9 cellular contexts compared by ENCODE assay signal in genomic region chr10:110426294-110427153, GRCh38.
DNase-seq lines count a peak whose midpoint lies in the region; ATAC-seq and TF ChIP-seq lines count a peak whose summit lies in the region.
"Had no signal": no experiment of that assay in that cellular context is flagged by ENCODE, and none has a peak within 500 bp of the region (broad histone marks: within the 10 kb centered on the region; RNA-seq: fewer than 3 reads in every experiment).

No MANE protein-coding gene starts in this region.

- H3T11ph ChIP-seq in H9 (ENCODE audit: low read length): no peak overlapping the region

- H3K79me2 ChIP-seq in osteoblast (ENCODE audit: insufficient read depth, low read length): no peaks in the 10 kb centered on the region
- no peaks in the 10 kb centered on the region for H3K79me2 ChIP-seq in H9 (ENCODE audit: insufficient read depth, low read length)

- no peak overlapping the region for H2BK12ac ChIP-seq in H9 (ENCODE audit: insufficient read length, low read depth, low read length)

- no peak overlapping the region for H2AK5ac ChIP-seq in H9 (ENCODE audit: insufficient read length, low read length)

- peak overlapping the region; percentile 17 for H3K4me3 ChIP-seq in osteoblast (ENCODE audit: insufficient read depth, low read length)
- H3K4me3 ChIP-seq: SK-N-MC had no signal

- H3K56ac ChIP-seq in H9 (ENCODE audit: insufficient read length, low read depth, low read length): no peak overlapping the region

- H2BK20ac ChIP-seq in H9 (ENCODE audit: low read depth, low read length, poor library complexity, severe bottlenecking): no peak overlapping the region

- peaks cover 26% of the 10 kb centered on the region for H3K4me1 ChIP-seq in osteoblast (ENCODE audit: insufficient read depth, low read length)
- peaks cover 2% of the 10 kb centered on the region; the same call in 1 of the 2 replicates for H3K4me1 ChIP-seq in H9 (ENCODE audit: insufficient read depth, low read length)

- peak overlapping the region; percentile 95 for H3K27ac ChIP-seq in osteoblast (ENCODE audit: low read depth, low read length)
- H3K27ac ChIP-seq in H9 (ENCODE audit: insufficient read length, low read depth, low read length): no peak overlapping the region
- H3K27ac ChIP-seq: SK-N-MC had no signal

- no peak overlapping the region for H3K4ac ChIP-seq in H9 (ENCODE audit: low read depth, low read length)

- H3K23me2 ChIP-seq in H9 (ENCODE audit: insufficient read length, low read depth, low read length, poor library complexity, severe bottlenecking): no peaks in the 10 kb centered on the region

- no peak overlapping the region for H4K91ac ChIP-seq in H9 (ENCODE audit: insufficient read length, low read depth, low read length)

- H3K4me1 Mint-ChIP-seq in naive thymus-derived CD8-positive, alpha-beta T cell: peaks cover 0 to 34% (median under 1%) of the 10 kb centered on the region in 4 donors
- peaks cover 18 to 25% of the 10 kb centered on the region in 2 experiments for H3K4me1 Mint-ChIP-seq in H9
- peaks cover 13 to 24% of the 10 kb centered on the region in 2 donors for H3K4me1 Mint-ChIP-seq in effector memory CD8-positive, alpha-beta T cell (ENCODE audit: low read depth in 2 of 2)

- H4K20me1 ChIP-seq in osteoblast (ENCODE audit: insufficient read depth, low read length) (no peaks in the 10 kb centered on the region), H9 (ENCODE audit: control insufficient read depth, insufficient read depth, insufficient read length) (no peaks in the 10 kb centered on the region)

- no CpG with 5 or more reads among the region's 12 CpGs for WGBS in H9 (ENCODE audit: extremely low coverage, insufficient read length, low lambda C conversion rate)

- H2AFZ ChIP-seq in osteoblast (ENCODE audit: low read length) (peak overlapping the region; percentile 7), H9 (ENCODE audit: low read length) (no peak overlapping the region)

- no peak overlapping the region for H3K23ac ChIP-seq in H9 (ENCODE audit: insufficient read length, low read depth, low read length)

- H3K18ac ChIP-seq in H9 (ENCODE audit: insufficient read length, low read depth, low read length): no peak overlapping the region

- H3K14ac ChIP-seq in H9 (ENCODE audit: insufficient read depth, low read length): no peak overlapping the region

- DNase-seq in ELR (ENCODE audit: low read depth) (peak; percentile 37), NCI-H146 treated with DMSO at 0.1 percent for 48 hours (lab: John Stamatoyannopoulos, UW; ENCODE audit: unreplicated experiment) (peak; percentile 3), dedifferentiated amniotic fluid mesenchymal stem cell (ENCODE audit: extremely low spot score) (peak; percentile 77), osteoblast (ENCODE audit: insufficient read length, low spot score, missing footprints) (peak; percentile 92), foreskin melanocyte (no peak), H9 (no peak)
- DNase-seq in naive thymus-derived CD8-positive, alpha-beta T cell: no peak
- no peak for DNase-seq in effector memory CD8-positive, alpha-beta T cell

- no peak overlapping the region for H2BK15ac ChIP-seq in H9 (ENCODE audit: low read depth, low read length)

- no peak for ATAC-seq in naive thymus-derived CD8-positive, alpha-beta T cell
- no peak for ATAC-seq in effector memory CD8-positive, alpha-beta T cell (replicated peaks)

- no peak overlapping the region for H3K27ac Mint-ChIP-seq in naive thymus-derived CD8-positive, alpha-beta T cell
- peak overlapping the region in 1 of 3 experiments; percentile 77; a peak in 1 of 7 replicates for H3K27ac Mint-ChIP-seq in H9
- H3K27ac Mint-ChIP-seq in effector memory CD8-positive, alpha-beta T cell: peak overlapping the region in 1 of 2 donors; percentile 49

- no peaks in the 10 kb centered on the region for H3K36me3 ChIP-seq in osteoblast (ENCODE audit: insufficient read depth, low read length)

- H3K4me2 ChIP-seq in osteoblast (ENCODE audit: insufficient read depth, low read length) (peak overlapping the region; percentile 66), H9 (ENCODE audit: insufficient read depth, insufficient read length, low read length) (no peak overlapping the region)

- H4K5ac ChIP-seq in H9 (ENCODE audit: insufficient read length, low read depth, low read length): no peak overlapping the region

- H2BK5ac ChIP-seq in H9 (ENCODE audit: insufficient read length, low read length): no peak overlapping the region

- H3K9ac ChIP-seq in H9 (ENCODE audit: extremely low read depth, insufficient read length, low read length): no peak overlapping the region

- POLR2A ChIA-PET in naive thymus-derived CD8-positive, alpha-beta T cell (lab: Charles Lee): no interaction called here

- H3K4me3 Mint-ChIP-seq in naive thymus-derived CD8-positive, alpha-beta T cell: no peak overlapping the region
- H3K4me3 Mint-ChIP-seq in H9: no peak overlapping the region
- H3K4me3 Mint-ChIP-seq in effector memory CD8-positive, alpha-beta T cell: no peak overlapping the region

- H3K27me3 ChIP-seq in osteoblast (ENCODE audit: insufficient read depth, low read length) (no peaks in the 10 kb centered on the region), H9 (ENCODE audit: insufficient read depth, low read length) (no peaks in the 10 kb centered on the region)

- no peaks in the 10 kb centered on the region for H3K79me1 ChIP-seq in H9 (ENCODE audit: insufficient read depth, low read depth, low read length, poor library complexity, severe bottlenecking)

- no peak for TF ChIP-seq CTCF in osteoblast (IDR thresholded peaks at IDR 0.05; ENCODE audit: extremely low read depth, low read depth, low read length)
- TF ChIP-seq CTCF in H9 (conservative IDR thresholded peaks at IDR 0.05): no peak

- no peaks in the 10 kb centered on the region for H3K36me3 Mint-ChIP-seq in naive thymus-derived CD8-positive, alpha-beta T cell
- no peaks in the 10 kb centered on the region for H3K36me3 Mint-ChIP-seq in H9 (ENCODE audit: insufficient read depth in 1 of 3, low read depth in 3 of 3)
- peaks cover 3% of the 10 kb centered on the region for H3K36me3 Mint-ChIP-seq in effector memory CD8-positive, alpha-beta T cell (ENCODE audit: insufficient read depth)

- H4K8ac ChIP-seq in H9 (replicated peaks; ENCODE audit: insufficient read length, low read depth, low read length): no peak overlapping the region

- no peak overlapping the region for H2BK120ac ChIP-seq in H9 (ENCODE audit: low read depth, low read length, poor library complexity, severe bottlenecking)

- H3K27me3 Mint-ChIP-seq in naive thymus-derived CD8-positive, alpha-beta T cell: peaks cover 0 to 5% (median 2%) of the 10 kb centered on the region in 5 donors
- H3K27me3 Mint-ChIP-seq in H9 (ENCODE audit: low read depth): no peaks in the 10 kb centered on the region
- H3K27me3 Mint-ChIP-seq in effector memory CD8-positive, alpha-beta T cell: no peaks in the 10 kb centered on the region

- H3K9me3 ChIP-seq in osteoblast (ENCODE audit: low read depth, low read length) (no peaks in the 10 kb centered on the region), H9 (ENCODE audit: control insufficient read depth, low read depth, low read length) (no peaks in the 10 kb centered on the region)

- H3K9me3 Mint-ChIP-seq in naive thymus-derived CD8-positive, alpha-beta T cell: no peaks in the 10 kb centered on the region
- no peaks in the 10 kb centered on the region; a peak in 1 of 5 replicates for H3K9me3 Mint-ChIP-seq in H9
- H3K9me3 Mint-ChIP-seq in effector memory CD8-positive, alpha-beta T cell: no peaks in the 10 kb centered on the region

Comparison
In these comparisons a context has a peak if more than half of its experiments do, and no peak if none do; other contexts are left out.
1. DNase-seq: peak in ELR (single experiment), NCI-H146 treated with DMSO at 0.1 percent for 48 hours (single experiment), dedifferentiated amniotic fluid mesenchymal stem cell (single experiment) and osteoblast (single experiment); none in foreskin melanocyte (single experiment), naive thymus-derived CD8-positive, alpha-beta T cell (0 of 10), H9 (single experiment) and effector memory CD8-positive, alpha-beta T cell (0 of 3).